Comparison of ENCODE assay signal across 10 cellular contexts in genomic region chr17:40130352-40131042, GRCh38. TPM values are rescaled to one million over a fixed set of nuclear protein-coding genes. Genes with fewer than 3 reads are reported as not detected.
DNase-seq lines count a peak whose midpoint lies in the region; ATAC-seq, FAIRE-seq and TF ChIP-seq lines count a peak whose summit lies in the region.
"Had no signal": no experiment of that assay in that cellular context is flagged by ENCODE, and none has a peak within 500 bp of the region (broad histone marks: within the 10 kb centered on the region; RNA-seq: fewer than 3 reads in every experiment).

No MANE protein-coding gene starts in this region.

- H3K4me3 Mint-ChIP-seq in CD8-positive, alpha-beta memory T cell = no peak overlapping the region
- no peak overlapping the region for H3K4me3 Mint-ChIP-seq in activated CD4-positive, alpha-beta T cell treated with anti-CD3 and anti-CD28 coated beads, Interleukin-2, amount 10 ng/mL, durations not matched to agents 24 days and 14 days

- H3K4me1 ChIP-seq in CD8-positive, alpha-beta memory T cell (ENCODE audit: insufficient read depth, low read length) = peaks cover under 1% of the 10 kb centered on the region
- peaks cover 0 to 8% (median 0%) of the 10 kb centered on the region in 3 donors for H3K4me1 ChIP-seq in pancreas

- no peaks in the 10 kb centered on the region for H3K27me3 Mint-ChIP-seq in CD8-positive, alpha-beta memory T cell
- H3K27me3 Mint-ChIP-seq in activated CD4-positive, alpha-beta T cell treated with anti-CD3 and anti-CD28 coated beads, Interleukin-2, amount 10 ng/mL, durations not matched to agents 24 days and 14 days = no peaks in the 10 kb centered on the region

- no peaks in the 10 kb centered on the region for H3K27me3 ChIP-seq in CD8-positive, alpha-beta memory T cell (ENCODE audit: insufficient read depth, low read length, poor library complexity, severe bottlenecking)
- no peaks in the 10 kb centered on the region for H3K27me3 ChIP-seq in pancreas

- no peak for DNase-seq in CD8-positive, alpha-beta memory T cell
- DNase-seq in SIG-M5 treated with dmso at 0.1 percent for 504 hours (lab: John Stamatoyannopoulos, UW; ENCODE audit: unreplicated experiment) = peak; percentile 93
- DNase-seq in cardiac septum (ENCODE audit: low spot score) = peak; percentile 85
- peak in 1 of 6 donors; percentile 39 for DNase-seq in pancreas
- no peak for DNase-seq in mesenteric fat pad (ENCODE audit: low spot score)
- DNase-seq in HuH-7 (ENCODE audit: low spot score) = no peak
- no peak for DNase-seq in activated CD4-positive, alpha-beta T cell treated with anti-CD3 and anti-CD28 coated beads, Interleukin-2, amount 10 ng/mL, durations not matched to agents 24 days and 14 days
- DNase-seq: NCI-H1417 treated with DMSO at 0.1 percent for 48 hours had no signal

- no peak overlapping the region for H3K27ac ChIP-seq in CD8-positive, alpha-beta memory T cell (ENCODE audit: low read depth, low read length)
- no peak overlapping the region for H3K27ac ChIP-seq in pancreas

- peaks cover 49% of the 10 kb centered on the region for H3K36me3 ChIP-seq in CD8-positive, alpha-beta memory T cell (ENCODE audit: insufficient read depth, low read length)
- peaks cover 0 to 58% (median 25%) of the 10 kb centered on the region in 3 donors for H3K36me3 ChIP-seq in pancreas

- H3K9me3 ChIP-seq in CD8-positive, alpha-beta memory T cell (ENCODE audit: low read length) = no peaks in the 10 kb centered on the region
- H3K9me3 ChIP-seq in pancreas = no peaks in the 10 kb centered on the region

- ATAC-seq in pancreas = peak in 3 of 4 donors; percentile 49 to 75 (median 61)
- no peak for ATAC-seq in HG03175 (IDR thresholded peaks at IDR 0.05; ENCODE audit: unreplicated experiment)

- H3K27ac Mint-ChIP-seq in CD8-positive, alpha-beta memory T cell = peak overlapping the region in 7 of 8 donors; percentile 17 to 74 (median 48)
- H3K27ac Mint-ChIP-seq in activated CD4-positive, alpha-beta T cell treated with anti-CD3 and anti-CD28 coated beads, Interleukin-2, amount 10 ng/mL, durations not matched to agents 24 days and 14 days = no peak overlapping the region

- H3K4me1 Mint-ChIP-seq in CD8-positive, alpha-beta memory T cell = peaks cover 7 to 19% (median 18%) of the 10 kb centered on the region in 3 donors
- peaks cover 22% of the 10 kb centered on the region for H3K4me1 Mint-ChIP-seq in activated CD4-positive, alpha-beta T cell treated with anti-CD3 and anti-CD28 coated beads, Interleukin-2, amount 10 ng/mL, durations not matched to agents 24 days and 14 days

- POLR2A ChIA-PET in CD8-positive, alpha-beta memory T cell (lab: Charles Lee) = no interaction called here

- intact Hi-C loops in cardiac septum (cut with DNase I) (no loop called here), pancreas (cut with DNase I) (no loop called here)
- intact Hi-C loops in activated CD4-positive, alpha-beta T cell treated with anti-CD3 and anti-CD28 coated beads, Interleukin-2, amount 10 ng/mL, durations not matched to agents 24 days and 14 days (cut with micrococcal nuclease) = no loop called here

- CTCF ChIA-PET in CD8-positive, alpha-beta memory T cell (lab: Charles Lee) = interaction anchor here (1.5 kb wide), 1 partner anchor 17 kb away, joined by 4 read pairs; no protein-coding TSS in a partner anchor

- WGBS in pancreas, 2 donors = 75 to 78% methylated on average over 7 of the region's 7 CpGs

- peaks cover 0 to 87% (median 28%) of the 10 kb centered on the region in 3 donors for H3K36me3 Mint-ChIP-seq in CD8-positive, alpha-beta memory T cell
- H3K36me3 Mint-ChIP-seq in activated CD4-positive, alpha-beta T cell treated with anti-CD3 and anti-CD28 coated beads, Interleukin-2, amount 10 ng/mL, durations not matched to agents 24 days and 14 days (ENCODE audit: low read depth) = peaks cover 78% of the 10 kb centered on the region

- no peaks in the 10 kb centered on the region for H3K9me3 Mint-ChIP-seq in CD8-positive, alpha-beta memory T cell
- no peaks in the 10 kb centered on the region for H3K9me3 Mint-ChIP-seq in activated CD4-positive, alpha-beta T cell treated with anti-CD3 and anti-CD28 coated beads, Interleukin-2, amount 10 ng/mL, durations not matched to agents 24 days and 14 days

- H3K4me3 ChIP-seq in CD8-positive, alpha-beta memory T cell (ENCODE audit: low read length) = no peak overlapping the region
- no peak overlapping the region for H3K4me3 ChIP-seq in pancreas

- FAIRE-seq in pancreas (lab: Jason Lieb, UNC) = no peak
- FAIRE-seq: astrocyte had no signal

- TF ChIP-seq CTCF in pancreas (IDR thresholded peaks at IDR 0.05) = no peak

RNA-seq across cellular contexts. Expression of gene MSL1, which starts 8.7 kb away (rescaled TPM):
- total RNA-seq in CD8-positive, alpha-beta memory T cell = 10 to 100 TPM; 88.6 to 91.5 TPM
- polyA plus RNA-seq in CD8-positive, alpha-beta memory T cell = 13.5 TPM
- total RNA-seq in cardiac septum = 53.7 TPM
- total RNA-seq in pancreas = 10 to 100 TPM; 21.0 to 44.6 (median 29.2) TPM
- 100 to 1,000 TPM in 1 of 2 donors, 10 to 100 TPM in 1; 71.0 to 105 TPM for polyA plus RNA-seq in pancreas
- 77.0 TPM for total RNA-seq in mesenteric fat pad
- total RNA-seq in activated CD4-positive, alpha-beta T cell treated with anti-CD3 and anti-CD28 coated beads, Interleukin-2, amount 10 ng/mL, durations not matched to agents 24 days and 14 days = 92.7 and 98.5 TPM in 2 replicates

RNA-seq across cellular contexts. Expression of gene CASC3, which starts 9.8 kb away (rescaled TPM):
- 100 to 1,000 TPM; 100 to 101 TPM for total RNA-seq in CD8-positive, alpha-beta memory T cell
- 47.4 TPM for polyA plus RNA-seq in CD8-positive, alpha-beta memory T cell
- total RNA-seq in cardiac septum (54.8 TPM), pancreas (10 to 100 TPM; 31.3 to 46.2 (median 40.8) TPM), mesenteric fat pad (84.4 TPM)
- polyA plus RNA-seq in pancreas = 10 to 100 TPM; 35.2 to 42.3 TPM
- total RNA-seq in activated CD4-positive, alpha-beta T cell treated with anti-CD3 and anti-CD28 coated beads, Interleukin-2, amount 10 ng/mL, durations not matched to agents 24 days and 14 days = 108 and 109 TPM in 2 replicates

RNA-seq across cellular contexts. Expression of gene NR1D1, which starts 30.1 kb away (rescaled TPM):
- total RNA-seq in CD8-positive, alpha-beta memory T cell = 10 to 100 TPM; 10.0 to 10.2 TPM
- polyA plus RNA-seq in CD8-positive, alpha-beta memory T cell = 10.4 TPM
- total RNA-seq in cardiac septum (25.8 TPM), pancreas (10 to 100 TPM in 4 of 6 donors, 1 to 10 TPM in 2; 4.8 to 16.6 (median 11.2) TPM), mesenteric fat pad (15.5 TPM)
- 10 to 100 TPM; 11.0 to 17.5 TPM for polyA plus RNA-seq in pancreas
- total RNA-seq in activated CD4-positive, alpha-beta T cell treated with anti-CD3 and anti-CD28 coated beads, Interleukin-2, amount 10 ng/mL, durations not matched to agents 24 days and 14 days = 7.9 and 8.2 TPM in 2 replicates

RNA-seq across cellular contexts. Expression of gene RAPGEFL1, which starts 46.8 kb away (rescaled TPM):
- total RNA-seq in CD8-positive, alpha-beta memory T cell = 1 to 10 TPM; 5.7 to 6.3 TPM
- 0.32 TPM for polyA plus RNA-seq in CD8-positive, alpha-beta memory T cell
- total RNA-seq in cardiac septum = 7.2 TPM
- total RNA-seq in pancreas = 1 to 10 TPM; 2.6 to 4.9 (median 4.2) TPM
- 10 to 100 TPM in 1 of 2 donors, 1 to 10 TPM in 1; 8.0 to 10.6 TPM for polyA plus RNA-seq in pancreas
- total RNA-seq in mesenteric fat pad = 10.1 TPM
- total RNA-seq in activated CD4-positive, alpha-beta T cell treated with anti-CD3 and anti-CD28 coated beads, Interleukin-2, amount 10 ng/mL, durations not matched to agents 24 days and 14 days = 11.5 and 11.9 TPM in 2 replicates

Comparison
In these comparisons a context has a peak if more than half of its experiments do, and no peak if none do; other contexts are left out.
1. DNase-seq: peak in SIG-M5 treated with dmso at 0.1 percent for 504 hours (single experiment) and cardiac septum (single experiment); none in CD8-positive, alpha-beta memory T cell (0 of 5), mesenteric fat pad (single experiment), HuH-7 (single experiment) and activated CD4-positive, alpha-beta T cell treated with anti-CD3 and anti-CD28 coated beads, Interleukin-2, amount 10 ng/mL, durations not matched to agents 24 days and 14 days (single experiment).